In the genomic region with DNA sequence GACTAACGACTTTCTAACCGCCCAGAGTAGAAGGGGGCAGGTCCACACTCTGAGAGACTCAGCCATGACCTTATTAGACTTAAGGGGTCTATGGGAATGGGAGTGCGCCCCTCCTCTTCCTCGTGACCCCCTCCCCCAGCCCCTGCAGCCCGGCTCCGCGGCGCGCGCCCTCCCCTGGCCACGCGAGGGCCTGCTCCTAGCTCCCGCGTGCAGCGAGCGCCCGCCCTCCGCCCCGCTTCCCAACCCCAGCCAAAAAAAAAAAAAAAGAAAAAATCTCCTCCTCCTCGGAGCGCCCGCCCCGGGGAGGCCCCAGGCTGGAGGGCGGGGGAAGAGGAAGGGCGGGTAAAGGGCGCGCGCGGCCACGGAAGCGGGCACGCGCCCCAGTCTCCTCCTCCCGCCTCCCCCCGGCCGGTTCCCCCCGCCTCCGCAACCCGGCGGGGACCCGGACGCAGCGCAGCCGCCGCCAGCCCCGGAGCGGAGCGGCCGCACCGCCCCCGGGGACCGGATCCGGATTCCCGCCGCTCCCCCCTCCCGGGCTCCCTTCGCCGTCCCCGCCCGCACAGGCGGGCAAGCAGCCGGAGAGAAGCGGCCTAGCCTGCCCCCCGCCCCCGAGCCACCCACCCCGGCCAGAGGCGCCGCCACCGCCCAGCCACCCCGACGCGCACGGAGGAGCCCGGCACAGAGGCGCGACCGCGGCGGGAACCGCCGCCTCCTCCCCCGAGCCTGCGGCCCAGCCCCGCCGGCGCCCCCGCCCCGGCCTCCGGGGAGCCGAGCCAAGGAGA, we compare ENCODE assay signal across 8 cellular contexts. TPM values are rescaled to one million over a fixed set of nuclear protein-coding genes. Genes with fewer than 3 reads are reported as not detected.
DNase-seq lines count a peak whose midpoint lies in the region; ATAC-seq and TF ChIP-seq lines count a peak whose summit lies in the region.

No MANE protein-coding gene starts in this region.

- H3K27me3 ChIP-seq in kidney epithelial cell (ENCODE audit: control insufficient read depth, insufficient read depth, low read length), result no peaks in the 10 kb centered on the region

- TF ChIP-seq CTCF in kidney epithelial cell (IDR thresholded peaks at IDR 0.05; ENCODE audit: insufficient read depth, low read length, poor library complexity, severe bottlenecking), result peak; percentile 45

- no peaks in the 10 kb centered on the region for H3K27me3 Mint-ChIP-seq in central memory CD8-positive, alpha-beta T cell

- peak overlapping the region; percentile 94 for H3K4me3 ChIP-seq in kidney epithelial cell (ENCODE audit: low read depth, low read length)

- H3K27ac Mint-ChIP-seq in central memory CD8-positive, alpha-beta T cell (ENCODE audit: low read depth), result peak overlapping the region; percentile 78

- no peaks in the 10 kb centered on the region for H3K9me3 Mint-ChIP-seq in central memory CD8-positive, alpha-beta T cell

- DNase-seq in 8988T (peak; percentile 76), NCI-H2227 treated with DMSO at 0.1 percent for 48 hours (lab: John Stamatoyannopoulos, UW) (peak; percentile 89), kidney epithelial cell (ENCODE audit: low read depth) (no peak)
- DNase-seq in activated CD4-positive, CD25-positive, alpha-beta regulatory T cell treated with anti-CD3 and anti-CD28 coated beads, Interleukin-2, amount 50 U/mL, for 16 hours (ENCODE audit: low read depth, low spot score), result peak; percentile 73
- DNase-seq in central memory CD8-positive, alpha-beta T cell (ENCODE audit: low spot score in 2 of 2), result peak; percentile 72 to 82
- DNase-seq in stimulated activated CD4-positive, alpha-beta T cell treated with anti-CD3 and anti-CD28 coated beads, Interleukin-15, amount 100 ng/mL, for 1 hour (ENCODE audit: low read depth in 1 of 2, low spot score in 1 of 2), result peak; percentile 81 to 84

- peaks cover 62% of the 10 kb centered on the region for H3K4me1 Mint-ChIP-seq in central memory CD8-positive, alpha-beta T cell

- peaks cover 5% of the 10 kb centered on the region for H3K36me3 ChIP-seq in kidney epithelial cell (ENCODE audit: control insufficient read depth, insufficient read depth, low read length)

- peak; percentile 33 for ATAC-seq in GM18511 (IDR thresholded peaks at IDR 0.05; ENCODE audit: unreplicated experiment)
- ATAC-seq in HG03135 (IDR thresholded peaks at IDR 0.05; ENCODE audit: unreplicated experiment), result peak; percentile 30
- peak; percentile 42 for ATAC-seq in central memory CD8-positive, alpha-beta T cell (replicated peaks; ENCODE audit: extremely low read depth, poor library complexity, severe bottlenecking)

- peaks cover 54% of the 10 kb centered on the region for H3K36me3 Mint-ChIP-seq in central memory CD8-positive, alpha-beta T cell (ENCODE audit: insufficient read depth)

- peak overlapping the region; percentile 64 for H3K4me3 Mint-ChIP-seq in central memory CD8-positive, alpha-beta T cell

RNA-seq across cellular contexts. Expression of gene UBTF, which starts 0.9 kb away (rescaled TPM):
- 35.7 and 41.7 TPM in 2 replicates for total RNA-seq in kidney epithelial cell

RNA-seq across cellular contexts. Expression of gene ATXN7L3, which starts 18.9 kb away (rescaled TPM):
- 50.8 and 65.9 TPM in 2 replicates for total RNA-seq in kidney epithelial cell

RNA-seq across cellular contexts. Expression of gene TMUB2, which starts 31.8 kb away (rescaled TPM):
- total RNA-seq in kidney epithelial cell, result 35.0 and 40.5 TPM in 2 replicates

RNA-seq across cellular contexts. Expression of gene ASB16, which starts 48.0 kb away (rescaled TPM):
- total RNA-seq in kidney epithelial cell, result not detected in 2 replicates

RNA-seq across cellular contexts. Expression of gene SLC4A1, which starts 49.4 kb away (rescaled TPM):
- total RNA-seq in kidney epithelial cell, result not detected in 2 replicates
